In genomic region chr22:41928416-41929157, GRCh38 we compare ENCODE assay signal across 21 cellular contexts. TPM values are rescaled to one million over a fixed set of nuclear protein-coding genes. Genes with fewer than 3 reads are reported as not detected.
DNase-seq lines count a peak whose midpoint lies in the region; ATAC-seq and TF ChIP-seq lines count a peak whose summit lies in the region.
"Had no signal": no experiment of that assay in that cellular context is flagged by ENCODE, and none has a peak within 500 bp of the region (broad histone marks: within the 10 kb centered on the region; RNA-seq: fewer than 3 reads in every experiment).

No MANE protein-coding gene starts in this region.

- no peak overlapping the region for H4K91ac ChIP-seq in neuronal stem cell (ENCODE audit: low read depth, low read length, poor library complexity)

- no peak overlapping the region for H3K27ac ChIP-seq in CD8-positive, alpha-beta memory T cell (ENCODE audit: low read depth, low read length)
- H3K27ac ChIP-seq in neuronal stem cell (replicated peaks; ENCODE audit: low read length) (no peak overlapping the region), A673 (ENCODE audit: low read depth, low read length, poor library complexity, severe bottlenecking) (no peak overlapping the region)
- H3K27ac ChIP-seq: esophagus muscularis mucosa, parathyroid adenoma, SJCRH30, thyroid gland had no signal

- peak overlapping the region; percentile 58 for H2AFZ ChIP-seq in neuronal stem cell (ENCODE audit: low read length)
- H2AFZ ChIP-seq: parathyroid adenoma had no signal

- H3K9me3 ChIP-seq in CD8-positive, alpha-beta memory T cell (ENCODE audit: low read length): no peaks in the 10 kb centered on the region
- H3K9me3 ChIP-seq in neuronal stem cell (replicated peaks in 1 of 2; ENCODE audit: control insufficient read depth in 2 of 2, insufficient read depth in 1 of 2, low read depth in 1 of 2, low read length in 2 of 2) (no peaks in the 10 kb centered on the region), A673 (ENCODE audit: low read depth, low read length, poor library complexity, severe bottlenecking) (no peaks in the 10 kb centered on the region)
- H3K9me3 ChIP-seq: esophagus muscularis mucosa, SJCRH30, thyroid gland had no signal

- peak overlapping the region; percentile 17 for H4K8ac ChIP-seq in neuronal stem cell (ENCODE audit: low read depth, low read length)

- peaks cover 10% of the 10 kb centered on the region for H3K4me1 ChIP-seq in CD8-positive, alpha-beta memory T cell (ENCODE audit: insufficient read depth, low read length)
- H3K4me1 ChIP-seq in neuronal stem cell (ENCODE audit: control insufficient read depth in 2 of 2, insufficient read depth in 1 of 2, low read depth in 1 of 2, low read length in 2 of 2) (peaks cover 20 to 24% of the 10 kb centered on the region in 2 donors), A673 (ENCODE audit: insufficient read depth, low read length, poor library complexity, severe bottlenecking) (peaks cover 8% of the 10 kb centered on the region)
- H3K4me1 ChIP-seq: parathyroid adenoma had no signal

- H3K4me3 ChIP-seq in CD8-positive, alpha-beta memory T cell (ENCODE audit: low read length): no peak overlapping the region
- no peak overlapping the region for H3K4me3 ChIP-seq in H7 (ENCODE audit: insufficient read depth, low read depth, low read length)
- no peak overlapping the region for H3K4me3 ChIP-seq in neuronal stem cell (ENCODE audit: low read length in 2 of 2)
- H3K4me3 ChIP-seq in A673 (ENCODE audit: low read depth, low read length, poor library complexity, severe bottlenecking): no peak overlapping the region
- H3K4me3 ChIP-seq: esophagus muscularis mucosa, SJCRH30, thyroid gland had no signal

- peak overlapping the region in 4 of 8 donors; percentile 61 to 73 (median 68) for H3K27ac Mint-ChIP-seq in CD8-positive, alpha-beta memory T cell
- peak overlapping the region; percentile 21 for H3K27ac Mint-ChIP-seq in activated T-helper 1 cell treated with anti-CD3 and anti-CD28 coated beads, Interleukin-12 subunit alpha, Interleukin-12 subunit beta, Interleukin-2, Interleukin-4 antibody, amounts not matched to agents 30 ng/mL and 10 ng/mL and 1 ng/mL, durations not matched to agents 14 hours and 24 hours and 36 hours
- H3K27ac Mint-ChIP-seq: activated T-cell treated with anti-CD3 and anti-CD28 coated beads, Interleukin-2, amount 50 U/mL, for 72 hours; HFFc6 had no signal

- no peaks in the 10 kb centered on the region for H3K36me3 ChIP-seq in CD8-positive, alpha-beta memory T cell (ENCODE audit: insufficient read depth, low read length)
- no peaks in the 10 kb centered on the region for H3K36me3 ChIP-seq in H7 (replicated peaks; ENCODE audit: control insufficient read depth, insufficient read depth, low read length)
- H3K36me3 ChIP-seq in neuronal stem cell (replicated peaks in 1 of 2; ENCODE audit: control insufficient read depth in 2 of 2, insufficient read depth in 2 of 2, low read length in 2 of 2): peaks cover 2 to 6% of the 10 kb centered on the region in 2 donors
- H3K36me3 ChIP-seq in A673 (ENCODE audit: insufficient read depth, low read length, poor library complexity, severe bottlenecking): no peaks in the 10 kb centered on the region
- H3K36me3 ChIP-seq: esophagus muscularis mucosa, SJCRH30, thyroid gland had no signal

- no peaks in the 10 kb centered on the region for H3K27me3 ChIP-seq in CD8-positive, alpha-beta memory T cell (ENCODE audit: insufficient read depth, low read length, poor library complexity, severe bottlenecking)
- H3K27me3 ChIP-seq in H7 (ENCODE audit: control insufficient read depth, insufficient read depth, low read length) (peaks cover 26% of the 10 kb centered on the region), neuronal stem cell (ENCODE audit: control insufficient read depth in 3 of 3, insufficient read depth in 3 of 3, low read depth in 1 of 3, low read length in 3 of 3) (peaks cover 0 to 22% (median 7%) of the 10 kb centered on the region in 3 experiments), A673 (replicated peaks; ENCODE audit: insufficient read depth, low read depth, low read length, poor library complexity) (no peaks in the 10 kb centered on the region)
- H3K27me3 ChIP-seq: SJCRH30 had no signal

- no peak overlapping the region for H3K4me2 ChIP-seq in neuronal stem cell (ENCODE audit: insufficient read depth, low read length, poor library complexity, severe bottlenecking)

- WGBS in neuronal stem cell (ENCODE audit: extremely low coverage in 2 of 2, insufficient read length in 2 of 2, insufficient replicate concordance in 1 of 2), 2 donors: 100% methylated on average over 1 of the region's 13 CpGs; no CpG with 5 or more reads in 1 of the 2 donors

- H3K4me1 Mint-ChIP-seq in CD8-positive, alpha-beta memory T cell: peaks cover 4 to 44% (median 9%) of the 10 kb centered on the region in 3 donors
- H3K4me1 Mint-ChIP-seq in activated T-helper 1 cell treated with anti-CD3 and anti-CD28 coated beads, Interleukin-12 subunit alpha, Interleukin-12 subunit beta, Interleukin-2, Interleukin-4 antibody, amounts not matched to agents 30 ng/mL and 10 ng/mL and 1 ng/mL, durations not matched to agents 14 hours and 24 hours and 36 hours (ENCODE audit: low read depth): peaks cover 14% of the 10 kb centered on the region

- no peak overlapping the region for H2BK5ac ChIP-seq in neuronal stem cell (ENCODE audit: low read length)

- peaks cover 2% of the 10 kb centered on the region for H3K79me1 ChIP-seq in neuronal stem cell (ENCODE audit: low read depth, low read length)

- H3K9ac ChIP-seq in neuronal stem cell (ENCODE audit: low read depth, low read length, poor library complexity): peak overlapping the region; percentile 7
- H3K9ac ChIP-seq: parathyroid adenoma had no signal

- ATAC-seq in SK-N-SH treated with all-trans-retinoic acid at 6 μM for 48 hours (no peak), GM21717 (IDR thresholded peaks at IDR 0.05; ENCODE audit: unreplicated experiment) (no peak)
- ATAC-seq: activated T-cell treated with anti-CD3 and anti-CD28 coated beads, Interleukin-2, amount 50 U/mL, for 72 hours; left ventricle myocardium superior had no signal

- H3K36me3 Mint-ChIP-seq in CD8-positive, alpha-beta memory T cell: peaks cover 0 to 7% (median 0%) of the 10 kb centered on the region in 3 donors
- no peaks in the 10 kb centered on the region for H3K36me3 Mint-ChIP-seq in activated T-helper 1 cell treated with anti-CD3 and anti-CD28 coated beads, Interleukin-12 subunit alpha, Interleukin-12 subunit beta, Interleukin-2, Interleukin-4 antibody, amounts not matched to agents 30 ng/mL and 10 ng/mL and 1 ng/mL, durations not matched to agents 14 hours and 24 hours and 36 hours (ENCODE audit: low read depth)

- DNase-seq in CD8-positive, alpha-beta memory T cell: no peak
- DNase-seq in H7 (peak; percentile 64), neuronal stem cell (ENCODE audit: low spot score) (no peak), A673 (ENCODE audit: low spot score) (no peak)
- no peak for DNase-seq in activated T-helper 1 cell treated with anti-CD3 and anti-CD28 coated beads, Interleukin-12 subunit alpha, Interleukin-12 subunit beta, Interleukin-2, Interleukin-4 antibody, amounts not matched to agents 30 ng/mL and 10 ng/mL and 1 ng/mL, durations not matched to agents 14 hours and 24 hours and 36 hours (ENCODE audit: low spot score)
- DNase-seq: activated CD4-positive, alpha-beta memory T cell treated with anti-CD3 and anti-CD28 coated beads for 36 hours; activated T-cell treated with anti-CD3 and anti-CD28 coated beads, Interleukin-2, amount 50 U/mL, for 72 hours; glutamatergic neuron; HFFc6; left ventricle myocardium superior; NCI-H226; SJCRH30; stimulated activated CD4-positive, alpha-beta T cell treated with anti-CD3 and anti-CD28 coated beads, Interleukin-4, amount 100 ng/mL, for 24 hours; thyroid gland had no signal

- H3K14ac ChIP-seq in neuronal stem cell (ENCODE audit: low read length): peak overlapping the region; percentile 1

- H3K4ac ChIP-seq in neuronal stem cell (ENCODE audit: low read length): no peak overlapping the region

- H2BK120ac ChIP-seq in neuronal stem cell (ENCODE audit: low read depth, low read length): no peak overlapping the region

- CTCF ChIA-PET in CD8-positive, alpha-beta memory T cell (lab: Charles Lee): interaction anchor here (1.3 to 9.1 kb wide), 3 partner anchors 10 to 232 kb away, joined by 4 to 106 read pairs (median 4); no protein-coding TSS in a partner anchor
- CTCF ChIA-PET in A673 (lab: Charles Lee): interaction anchor here (0.9 to 1.0 kb wide), 2 partner anchors 18 to 180 kb away, joined by 4 to 7 read pairs; partner anchors contain the start of gene CENPM

- peak overlapping the region; percentile 22 for H2BK12ac ChIP-seq in neuronal stem cell (ENCODE audit: low read length)

- no peaks in the 10 kb centered on the region for H3K9me3 Mint-ChIP-seq in CD8-positive, alpha-beta memory T cell
- no peaks in the 10 kb centered on the region for H3K9me3 Mint-ChIP-seq in activated T-helper 1 cell treated with anti-CD3 and anti-CD28 coated beads, Interleukin-12 subunit alpha, Interleukin-12 subunit beta, Interleukin-2, Interleukin-4 antibody, amounts not matched to agents 30 ng/mL and 10 ng/mL and 1 ng/mL, durations not matched to agents 14 hours and 24 hours and 36 hours
- H3K9me3 Mint-ChIP-seq: activated CD4-positive, alpha-beta memory T cell treated with anti-CD3 and anti-CD28 coated beads for 36 hours; activated T-cell treated with anti-CD3 and anti-CD28 coated beads, Interleukin-2, amount 50 U/mL, for 72 hours; HFFc6 had no signal

- peak overlapping the region; percentile 1 for H2BK15ac ChIP-seq in neuronal stem cell (ENCODE audit: low read length)

- H3K23ac ChIP-seq in neuronal stem cell (ENCODE audit: low read depth, low read length, poor library complexity): peak overlapping the region; percentile 3

- TF ChIP-seq CTCF in A673 (conservative IDR thresholded peaks at IDR 0.05; ENCODE audit: low read depth, low read length): no peak

- peak overlapping the region; percentile 86 for H2AK5ac ChIP-seq in neuronal stem cell (ENCODE audit: low read depth, low read length)

- POLR2A ChIA-PET in CD8-positive, alpha-beta memory T cell (lab: Charles Lee): interaction anchor here (0.6 to 1.4 kb wide), 3 partner anchors 10 to 75 kb away, joined by 4 to 6 read pairs (median 4); no protein-coding TSS in a partner anchor
- POLR2A ChIA-PET in A673 (lab: Charles Lee; ENCODE audit: low non-redundant PET): interaction anchor here (0.6 kb wide), 1 partner anchor 622 kb away, joined by 10 read pairs; no protein-coding TSS in a partner anchor

- H3K18ac ChIP-seq in neuronal stem cell (ENCODE audit: low read length): peak overlapping the region; percentile 89

- peaks cover 3 to 6% of the 10 kb centered on the region in 2 donors for H3K27me3 Mint-ChIP-seq in CD8-positive, alpha-beta memory T cell
- H3K27me3 Mint-ChIP-seq in activated T-helper 1 cell treated with anti-CD3 and anti-CD28 coated beads, Interleukin-12 subunit alpha, Interleukin-12 subunit beta, Interleukin-2, Interleukin-4 antibody, amounts not matched to agents 30 ng/mL and 10 ng/mL and 1 ng/mL, durations not matched to agents 14 hours and 24 hours and 36 hours (ENCODE audit: insufficient read depth): peaks cover 18% of the 10 kb centered on the region

- BruUV-seq in A673 (replicated peaks; lab: Mats Ljungman, UMichigan): no TSS peak

- peak overlapping the region in 5 of 7 donors; percentile 11 to 69 (median 46) for H3K4me3 Mint-ChIP-seq in CD8-positive, alpha-beta memory T cell
- H3K4me3 Mint-ChIP-seq in activated T-helper 1 cell treated with anti-CD3 and anti-CD28 coated beads, Interleukin-12 subunit alpha, Interleukin-12 subunit beta, Interleukin-2, Interleukin-4 antibody, amounts not matched to agents 30 ng/mL and 10 ng/mL and 1 ng/mL, durations not matched to agents 14 hours and 24 hours and 36 hours: peak overlapping the region; percentile 33
- H3K4me3 Mint-ChIP-seq: activated CD4-positive, alpha-beta memory T cell treated with anti-CD3 and anti-CD28 coated beads for 36 hours; HFFc6 had no signal

- intact Hi-C loops in activated T-helper 1 cell treated with anti-CD3 and anti-CD28 coated beads, Interleukin-12 subunit alpha, Interleukin-12 subunit beta, Interleukin-2, Interleukin-4 antibody, amounts not matched to agents 30 ng/mL and 10 ng/mL and 1 ng/mL, durations not matched to agents 14 hours and 24 hours and 36 hours (cut with micrococcal nuclease): no loop called here
- intact Hi-C loops in A673 (cut with micrococcal nuclease; ENCODE audit: unreplicated experiment): no loop called here

RNA-seq across cellular contexts. Expression of gene TNFRSF13C, which starts 2.0 kb away (rescaled TPM):
- 1 to 10 TPM; 5.4 to 5.9 TPM for total RNA-seq in CD8-positive, alpha-beta memory T cell
- polyA plus RNA-seq in CD8-positive, alpha-beta memory T cell: 2.0 TPM
- 1.1 and 1.2 TPM in 2 replicates for total RNA-seq in H7 (2014; rRNA removed; shearing (Covaris generic))
- total RNA-seq in activated T-helper 1 cell treated with anti-CD3 and anti-CD28 coated beads, Interleukin-12 subunit alpha, Interleukin-12 subunit beta, Interleukin-2, Interleukin-4 antibody, amounts not matched to agents 30 ng/mL and 10 ng/mL and 1 ng/mL, durations not matched to agents 14 hours and 24 hours and 36 hours: 3.0 and 3.2 TPM in 2 replicates
- polyA plus RNA-seq in neuronal stem cell (2013, experiment 1 of 2): 1.6 TPM
- 1.8 TPM for polyA plus RNA-seq in neuronal stem cell (2013, experiment 2 of 2)
- total RNA-seq in A673 (2021): 6.6 and 8.0 TPM in 2 replicates
- total RNA-seq: thyroid gland had no signal

RNA-seq across cellular contexts. Expression of gene SHISA8, which starts 13.7 kb away (rescaled TPM):
- total RNA-seq in CD8-positive, alpha-beta memory T cell: 1 to 10 TPM; 1.3 to 1.4 TPM
- not detected for polyA plus RNA-seq in CD8-positive, alpha-beta memory T cell
- total RNA-seq in H7 (2014; rRNA removed; shearing (Covaris generic)): 3.2 TPM in 2 replicates
- 5.8 and 6.1 TPM in 2 replicates for total RNA-seq in activated T-helper 1 cell treated with anti-CD3 and anti-CD28 coated beads, Interleukin-12 subunit alpha, Interleukin-12 subunit beta, Interleukin-2, Interleukin-4 antibody, amounts not matched to agents 30 ng/mL and 10 ng/mL and 1 ng/mL, durations not matched to agents 14 hours and 24 hours and 36 hours
- polyA plus RNA-seq in neuronal stem cell (2013, experiment 1 of 2): 0.07 TPM
- polyA plus RNA-seq in neuronal stem cell (2013, experiment 2 of 2): 0.14 TPM
- total RNA-seq in A673 (2021): 1.4 and 1.8 TPM in 2 replicates
- total RNA-seq: cardiac septum, HFFc6, M059J, SJCRH30, thyroid gland had no signal
- polyA plus RNA-seq: BJ had no signal

RNA-seq across cellular contexts. Expression of gene CENPM, which starts 18.4 kb away (rescaled TPM):
- 10 to 100 TPM; 73.2 to 77.5 TPM for total RNA-seq in CD8-positive, alpha-beta memory T cell
- 19.2 TPM for polyA plus RNA-seq in CD8-positive, alpha-beta memory T cell
- 56.7 and 66.3 TPM in 2 replicates for total RNA-seq in H7 (2014; rRNA removed; shearing (Covaris generic))
- total RNA-seq in activated T-helper 1 cell treated with anti-CD3 and anti-CD28 coated beads, Interleukin-12 subunit alpha, Interleukin-12 subunit beta, Interleukin-2, Interleukin-4 antibody, amounts not matched to agents 30 ng/mL and 10 ng/mL and 1 ng/mL, durations not matched to agents 14 hours and 24 hours and 36 hours: 82.0 and 84.6 TPM in 2 replicates
- 31.3 TPM for polyA plus RNA-seq in neuronal stem cell (2013, experiment 1 of 2)
- polyA plus RNA-seq in neuronal stem cell (2013, experiment 2 of 2): 32.8 TPM
- total RNA-seq in A673 (2021): 62.1 and 67.2 TPM in 2 replicates
- total RNA-seq: esophagus muscularis mucosa had no signal

RNA-seq across cellular contexts. Expression of gene SEPTIN3, which starts 40.7 kb away (rescaled TPM):
- total RNA-seq in CD8-positive, alpha-beta memory T cell: under 1 TPM; 0.33 to 0.51 TPM
- not detected for polyA plus RNA-seq in CD8-positive, alpha-beta memory T cell
- total RNA-seq in H7 (2014; rRNA removed; shearing (Covaris generic)): 8.1 and 11.0 TPM in 2 replicates
- total RNA-seq in activated T-helper 1 cell treated with anti-CD3 and anti-CD28 coated beads, Interleukin-12 subunit alpha, Interleukin-12 subunit beta, Interleukin-2, Interleukin-4 antibody, amounts not matched to agents 30 ng/mL and 10 ng/mL and 1 ng/mL, durations not matched to agents 14 hours and 24 hours and 36 hours: 7.0 and 7.9 TPM in 2 replicates
- 42.3 TPM for polyA plus RNA-seq in neuronal stem cell (2013, experiment 1 of 2)
- 42.6 TPM for polyA plus RNA-seq in neuronal stem cell (2013, experiment 2 of 2)
- total RNA-seq in A673 (2021): 3.6 and 4.6 TPM in 2 replicates
- total RNA-seq: cardiac septum had no signal
